1 cellular context compared by ENCODE assay signal in the genomic region with DNA sequence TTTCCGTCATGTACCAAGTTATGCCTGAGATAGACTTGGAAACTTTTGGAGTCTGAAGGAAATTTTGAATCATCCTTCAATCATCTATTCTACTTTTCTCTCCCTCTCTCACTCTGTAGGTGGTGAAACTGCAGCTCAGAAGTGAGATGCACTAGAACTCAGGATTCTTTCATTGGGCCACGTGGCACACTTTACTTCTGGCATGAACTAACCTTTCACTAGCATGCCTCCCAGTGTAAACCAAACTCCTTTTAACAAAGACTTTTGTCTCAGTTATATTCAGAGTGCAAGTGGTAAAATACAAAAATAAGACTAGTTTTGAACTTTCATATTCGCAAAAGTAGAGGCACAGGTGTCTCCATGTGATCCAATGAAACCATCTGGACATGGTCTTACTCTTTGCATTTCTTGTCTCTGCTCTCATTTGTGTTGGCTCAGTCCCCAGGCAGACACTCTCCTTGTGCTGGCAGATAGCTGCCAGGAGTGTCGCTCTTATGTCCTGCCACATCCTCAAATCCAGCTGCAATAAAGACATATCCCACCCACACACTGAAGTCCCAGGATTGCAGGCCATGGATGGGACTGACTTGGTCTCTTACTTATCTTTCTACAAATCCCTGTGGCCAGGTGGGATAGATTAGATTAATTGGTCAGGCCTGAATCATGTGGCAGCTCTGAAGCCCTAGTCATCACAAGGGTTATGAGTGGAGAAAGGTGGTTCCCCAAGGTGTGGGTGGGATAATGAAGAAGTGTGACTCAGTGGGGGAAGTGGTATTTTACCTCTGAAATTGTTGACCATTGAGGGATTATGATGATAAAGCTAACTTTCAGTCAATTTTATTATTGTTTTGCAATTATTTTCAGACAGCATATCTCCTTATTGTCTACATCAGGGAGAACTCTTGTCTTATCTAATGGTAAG.
TF ChIP-seq lines count a peak whose summit lies in the region.

No MANE protein-coding gene starts in this region.

TF ChIP-seq in GM12878, 131 proteins besides CTCF, POLR2A, EP300 and RAD21 (continued from another document):
- TF ChIP-seq ZBTB11 (CRISPR knock-in tag; IDR thresholded peaks at IDR 0.05) = no peak
- TF ChIP-seq EED (IDR thresholded peaks at IDR 0.05; ENCODE audit: low read depth) = peak; percentile 21; the same call in 1 of the 2 replicates
- no peak for TF ChIP-seq POLR2AphosphoS2 (IDR thresholded peaks at IDR 0.05; ENCODE audit: low read depth, low read length)
- TF ChIP-seq NFIC (IDR thresholded peaks at IDR 0.05; ENCODE audit: low read depth, low read length) = 0 out of 2 replicates have a peak, but pooled peaks have one; percentile 11
- peak; percentile 64; the same call in 1 of the 2 replicates for TF ChIP-seq SPI1 (IDR thresholded peaks at IDR 0.05; ENCODE audit: borderline replicate concordance, insufficient read depth, low read depth, low read length)
- TF ChIP-seq E2F4 (IDR thresholded peaks at IDR 0.05; ENCODE audit: low read depth, low read length) = no peak
- peak; percentile 23; the same call in 1 of the 2 replicates for TF ChIP-seq CREM (IDR thresholded peaks at IDR 0.05; ENCODE audit: low read depth)
- TF ChIP-seq ZSCAN29 (IDR thresholded peaks at IDR 0.05) = no peak
